1 cellular context compared by ENCODE assay signal in the genomic region with DNA sequence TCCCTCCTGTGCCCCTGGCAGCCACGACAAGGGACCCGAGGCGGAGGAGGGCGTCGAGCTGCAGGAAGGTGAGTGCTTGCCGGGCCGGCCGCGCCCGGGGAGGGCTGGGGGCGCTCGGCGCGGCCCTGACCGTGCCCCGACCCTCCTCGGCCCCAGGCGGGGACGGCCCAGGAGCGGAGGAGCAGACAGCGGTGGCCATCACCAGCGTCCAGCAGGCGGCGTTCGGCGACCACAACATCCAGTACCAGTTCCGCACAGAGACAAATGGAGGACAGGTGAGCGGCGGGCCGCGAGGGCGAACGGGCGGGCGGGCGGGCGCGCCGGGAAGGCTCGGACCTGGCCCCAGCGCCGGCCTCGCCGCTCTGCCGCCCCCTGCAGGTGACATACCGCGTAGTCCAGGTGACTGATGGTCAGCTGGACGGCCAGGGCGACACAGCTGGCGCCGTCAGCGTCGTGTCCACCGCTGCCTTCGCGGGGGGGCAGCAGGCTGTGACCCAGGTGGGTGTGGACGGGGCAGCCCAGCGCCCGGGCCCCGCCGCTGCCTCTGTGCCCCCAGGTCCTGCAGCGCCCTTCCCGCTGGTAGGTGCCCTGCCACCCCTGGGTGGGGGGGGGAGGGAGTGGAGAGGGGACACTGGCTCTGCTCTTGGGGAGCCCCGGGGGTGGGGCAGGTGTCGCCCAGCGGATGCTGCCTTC.
TF ChIP-seq lines count a peak whose summit lies in the region.

No MANE protein-coding gene starts in this region.

TF ChIP-seq in HEK293, 187 proteins besides CTCF, POLR2A, EP300 and RAD21 (continued from another document and continues in another):
- TF ChIP-seq, protein P1, sequence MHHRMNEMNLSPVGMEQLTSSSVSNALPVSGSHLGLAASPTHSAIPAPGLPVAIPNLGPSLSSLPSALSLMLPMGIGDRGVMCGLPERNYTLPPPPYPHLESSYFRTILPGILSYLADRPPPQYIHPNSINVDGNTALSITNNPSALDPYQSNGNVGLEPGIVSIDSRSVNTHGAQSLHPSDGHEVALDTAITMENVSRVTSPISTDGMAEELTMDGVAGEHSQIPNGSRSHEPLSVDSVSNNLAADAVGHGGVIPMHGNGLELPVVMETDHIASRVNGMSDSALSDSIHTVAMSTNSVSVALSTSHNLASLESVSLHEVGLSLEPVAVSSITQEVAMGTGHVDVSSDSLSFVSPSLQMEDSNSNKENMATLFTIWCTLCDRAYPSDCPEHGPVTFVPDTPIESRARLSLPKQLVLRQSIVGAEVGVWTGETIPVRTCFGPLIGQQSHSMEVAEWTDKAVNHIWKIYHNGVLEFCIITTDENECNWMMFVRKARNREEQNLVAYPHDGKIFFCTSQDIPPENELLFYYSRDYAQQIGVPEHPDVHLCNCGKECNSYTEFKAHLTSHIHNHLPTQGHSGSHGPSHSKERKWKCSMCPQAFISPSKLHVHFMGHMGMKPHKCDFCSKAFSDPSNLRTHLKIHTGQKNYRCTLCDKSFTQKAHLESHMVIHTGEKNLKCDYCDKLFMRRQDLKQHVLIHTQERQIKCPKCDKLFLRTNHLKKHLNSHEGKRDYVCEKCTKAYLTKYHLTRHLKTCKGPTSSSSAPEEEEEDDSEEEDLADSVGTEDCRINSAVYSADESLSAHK (tag by site-specific recombination; IDR thresholded peaks at IDR 0.05), result no peak
- no peak for TF ChIP-seq ZNF747 (tag by site-specific recombination; IDR thresholded peaks at IDR 0.05)
- TF ChIP-seq, protein P2, sequence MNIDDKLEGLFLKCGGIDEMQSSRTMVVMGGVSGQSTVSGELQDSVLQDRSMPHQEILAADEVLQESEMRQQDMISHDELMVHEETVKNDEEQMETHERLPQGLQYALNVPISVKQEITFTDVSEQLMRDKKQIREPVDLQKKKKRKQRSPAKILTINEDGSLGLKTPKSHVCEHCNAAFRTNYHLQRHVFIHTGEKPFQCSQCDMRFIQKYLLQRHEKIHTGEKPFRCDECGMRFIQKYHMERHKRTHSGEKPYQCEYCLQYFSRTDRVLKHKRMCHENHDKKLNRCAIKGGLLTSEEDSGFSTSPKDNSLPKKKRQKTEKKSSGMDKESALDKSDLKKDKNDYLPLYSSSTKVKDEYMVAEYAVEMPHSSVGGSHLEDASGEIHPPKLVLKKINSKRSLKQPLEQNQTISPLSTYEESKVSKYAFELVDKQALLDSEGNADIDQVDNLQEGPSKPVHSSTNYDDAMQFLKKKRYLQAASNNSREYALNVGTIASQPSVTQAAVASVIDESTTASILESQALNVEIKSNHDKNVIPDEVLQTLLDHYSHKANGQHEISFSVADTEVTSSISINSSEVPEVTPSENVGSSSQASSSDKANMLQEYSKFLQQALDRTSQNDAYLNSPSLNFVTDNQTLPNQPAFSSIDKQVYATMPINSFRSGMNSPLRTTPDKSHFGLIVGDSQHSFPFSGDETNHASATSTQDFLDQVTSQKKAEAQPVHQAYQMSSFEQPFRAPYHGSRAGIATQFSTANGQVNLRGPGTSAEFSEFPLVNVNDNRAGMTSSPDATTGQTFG (tag by site-specific recombination; IDR thresholded peaks at IDR 0.05; ENCODE audit: borderline replicate concordance), result no peak; the same call in 1 of the 2 replicates
- TF ChIP-seq ZNF677 (tag by site-specific recombination; IDR thresholded peaks at IDR 0.05), result no peak; the same call in 1 of the 2 replicates
- no peak for TF ChIP-seq SCRT2 (tag by site-specific recombination; IDR thresholded peaks at IDR 0.05)
- TF ChIP-seq SALL2 (tag by site-specific recombination; IDR thresholded peaks at IDR 0.05; ENCODE audit: borderline replicate concordance), result no peak
- no peak for TF ChIP-seq ZNF664 (tag by site-specific recombination; IDR thresholded peaks at IDR 0.05)
- TF ChIP-seq ZBTB10 (tag by site-specific recombination; IDR thresholded peaks at IDR 0.05), result peak; percentile 75
- TF ChIP-seq ZNF555 (tag by site-specific recombination; conservative IDR thresholded peaks at IDR 0.05), result no peak
- TF ChIP-seq, protein P3, sequence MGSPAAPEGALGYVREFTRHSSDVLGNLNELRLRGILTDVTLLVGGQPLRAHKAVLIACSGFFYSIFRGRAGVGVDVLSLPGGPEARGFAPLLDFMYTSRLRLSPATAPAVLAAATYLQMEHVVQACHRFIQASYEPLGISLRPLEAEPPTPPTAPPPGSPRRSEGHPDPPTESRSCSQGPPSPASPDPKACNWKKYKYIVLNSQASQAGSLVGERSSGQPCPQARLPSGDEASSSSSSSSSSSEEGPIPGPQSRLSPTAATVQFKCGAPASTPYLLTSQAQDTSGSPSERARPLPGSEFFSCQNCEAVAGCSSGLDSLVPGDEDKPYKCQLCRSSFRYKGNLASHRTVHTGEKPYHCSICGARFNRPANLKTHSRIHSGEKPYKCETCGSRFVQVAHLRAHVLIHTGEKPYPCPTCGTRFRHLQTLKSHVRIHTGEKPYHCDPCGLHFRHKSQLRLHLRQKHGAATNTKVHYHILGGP (tag by site-specific recombination; IDR thresholded peaks at IDR 0.05), result no peak
- no peak for TF ChIP-seq ZNF133 (tag by site-specific recombination; IDR thresholded peaks at IDR 0.05)
- TF ChIP-seq, protein P4, sequence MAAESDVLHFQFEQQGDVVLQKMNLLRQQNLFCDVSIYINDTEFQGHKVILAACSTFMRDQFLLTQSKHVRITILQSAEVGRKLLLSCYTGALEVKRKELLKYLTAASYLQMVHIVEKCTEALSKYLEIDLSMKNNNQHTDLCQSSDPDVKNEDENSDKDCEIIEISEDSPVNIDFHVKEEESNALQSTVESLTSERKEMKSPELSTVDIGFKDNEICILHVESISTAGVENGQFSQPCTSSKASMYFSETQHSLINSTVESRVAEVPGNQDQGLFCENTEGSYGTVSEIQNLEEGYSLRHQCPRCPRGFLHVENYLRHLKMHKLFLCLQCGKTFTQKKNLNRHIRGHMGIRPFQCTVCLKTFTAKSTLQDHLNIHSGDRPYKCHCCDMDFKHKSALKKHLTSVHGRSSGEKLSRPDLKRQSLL (tag by site-specific recombination; IDR thresholded peaks at IDR 0.05), result no peak
- TF ChIP-seq ZNF626 (tag by site-specific recombination; IDR thresholded peaks at IDR 0.05), result no peak
- TF ChIP-seq ZNF701 (tag by site-specific recombination; IDR thresholded peaks at IDR 0.05), result no peak
- TF ChIP-seq, protein P5, sequence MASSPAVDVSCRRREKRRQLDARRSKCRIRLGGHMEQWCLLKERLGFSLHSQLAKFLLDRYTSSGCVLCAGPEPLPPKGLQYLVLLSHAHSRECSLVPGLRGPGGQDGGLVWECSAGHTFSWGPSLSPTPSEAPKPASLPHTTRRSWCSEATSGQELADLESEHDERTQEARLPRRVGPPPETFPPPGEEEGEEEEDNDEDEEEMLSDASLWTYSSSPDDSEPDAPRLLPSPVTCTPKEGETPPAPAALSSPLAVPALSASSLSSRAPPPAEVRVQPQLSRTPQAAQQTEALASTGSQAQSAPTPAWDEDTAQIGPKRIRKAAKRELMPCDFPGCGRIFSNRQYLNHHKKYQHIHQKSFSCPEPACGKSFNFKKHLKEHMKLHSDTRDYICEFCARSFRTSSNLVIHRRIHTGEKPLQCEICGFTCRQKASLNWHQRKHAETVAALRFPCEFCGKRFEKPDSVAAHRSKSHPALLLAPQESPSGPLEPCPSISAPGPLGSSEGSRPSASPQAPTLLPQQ (tag by site-specific recombination; IDR thresholded peaks at IDR 0.05), result peak; percentile 63; the same call in 1 of the 2 replicates
- TF ChIP-seq ZNF394 (tag by site-specific recombination; IDR thresholded peaks at IDR 0.05; ENCODE audit: borderline replicate concordance), result no peak
- no peak for TF ChIP-seq ZNF670 (tag by site-specific recombination; IDR thresholded peaks at IDR 0.05; ENCODE audit: low read depth)
- no peak for TF ChIP-seq ZNF16 (tag by site-specific recombination; IDR thresholded peaks at IDR 0.05; ENCODE audit: low read depth)
- no peak for TF ChIP-seq ZNF26 (tag by site-specific recombination; IDR thresholded peaks at IDR 0.05)
- no peak for TF ChIP-seq ZNF843 (tag by site-specific recombination; IDR thresholded peaks at IDR 0.05)
- no peak for TF ChIP-seq MZF1 (tag by site-specific recombination; IDR thresholded peaks at IDR 0.05; ENCODE audit: borderline replicate concordance)
- no peak for TF ChIP-seq ZNF121 (tag by site-specific recombination; IDR thresholded peaks at IDR 0.05)
- TF ChIP-seq ZNF561 (tag by site-specific recombination; IDR thresholded peaks at IDR 0.05; ENCODE audit: borderline replicate concordance), result no peak; the same call in 1 of the 2 replicates
- 0 out of 2 replicates have a peak, but pooled peaks have one; percentile 29 for TF ChIP-seq ZNF24 (tag by site-specific recombination; IDR thresholded peaks at IDR 0.05)
- TF ChIP-seq ZNF140 (tag by site-specific recombination; IDR thresholded peaks at IDR 0.05), result no peak
- TF ChIP-seq ZNF623 (tag by site-specific recombination; IDR thresholded peaks at IDR 0.05), result no peak
- no peak for TF ChIP-seq ZNF558 (tag by site-specific recombination; IDR thresholded peaks at IDR 0.05)
- TF ChIP-seq, protein P6, sequence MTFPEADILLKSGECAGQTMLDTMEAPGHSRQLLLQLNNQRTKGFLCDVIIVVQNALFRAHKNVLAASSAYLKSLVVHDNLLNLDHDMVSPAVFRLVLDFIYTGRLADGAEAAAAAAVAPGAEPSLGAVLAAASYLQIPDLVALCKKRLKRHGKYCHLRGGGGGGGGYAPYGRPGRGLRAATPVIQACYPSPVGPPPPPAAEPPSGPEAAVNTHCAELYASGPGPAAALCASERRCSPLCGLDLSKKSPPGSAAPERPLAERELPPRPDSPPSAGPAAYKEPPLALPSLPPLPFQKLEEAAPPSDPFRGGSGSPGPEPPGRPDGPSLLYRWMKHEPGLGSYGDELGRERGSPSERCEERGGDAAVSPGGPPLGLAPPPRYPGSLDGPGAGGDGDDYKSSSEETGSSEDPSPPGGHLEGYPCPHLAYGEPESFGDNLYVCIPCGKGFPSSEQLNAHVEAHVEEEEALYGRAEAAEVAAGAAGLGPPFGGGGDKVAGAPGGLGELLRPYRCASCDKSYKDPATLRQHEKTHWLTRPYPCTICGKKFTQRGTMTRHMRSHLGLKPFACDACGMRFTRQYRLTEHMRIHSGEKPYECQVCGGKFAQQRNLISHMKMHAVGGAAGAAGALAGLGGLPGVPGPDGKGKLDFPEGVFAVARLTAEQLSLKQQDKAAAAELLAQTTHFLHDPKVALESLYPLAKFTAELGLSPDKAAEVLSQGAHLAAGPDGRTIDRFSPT (tag by site-specific recombination; IDR thresholded peaks at IDR 0.05), result peak; percentile 98
- no peak for TF ChIP-seq OVOL3 (tag by site-specific recombination; IDR thresholded peaks at IDR 0.05)
- peak; percentile 32; the same call in 1 of the 2 replicates for TF ChIP-seq ZBTB44 (tag by site-specific recombination; IDR thresholded peaks at IDR 0.05)
- TF ChIP-seq, protein P7, sequence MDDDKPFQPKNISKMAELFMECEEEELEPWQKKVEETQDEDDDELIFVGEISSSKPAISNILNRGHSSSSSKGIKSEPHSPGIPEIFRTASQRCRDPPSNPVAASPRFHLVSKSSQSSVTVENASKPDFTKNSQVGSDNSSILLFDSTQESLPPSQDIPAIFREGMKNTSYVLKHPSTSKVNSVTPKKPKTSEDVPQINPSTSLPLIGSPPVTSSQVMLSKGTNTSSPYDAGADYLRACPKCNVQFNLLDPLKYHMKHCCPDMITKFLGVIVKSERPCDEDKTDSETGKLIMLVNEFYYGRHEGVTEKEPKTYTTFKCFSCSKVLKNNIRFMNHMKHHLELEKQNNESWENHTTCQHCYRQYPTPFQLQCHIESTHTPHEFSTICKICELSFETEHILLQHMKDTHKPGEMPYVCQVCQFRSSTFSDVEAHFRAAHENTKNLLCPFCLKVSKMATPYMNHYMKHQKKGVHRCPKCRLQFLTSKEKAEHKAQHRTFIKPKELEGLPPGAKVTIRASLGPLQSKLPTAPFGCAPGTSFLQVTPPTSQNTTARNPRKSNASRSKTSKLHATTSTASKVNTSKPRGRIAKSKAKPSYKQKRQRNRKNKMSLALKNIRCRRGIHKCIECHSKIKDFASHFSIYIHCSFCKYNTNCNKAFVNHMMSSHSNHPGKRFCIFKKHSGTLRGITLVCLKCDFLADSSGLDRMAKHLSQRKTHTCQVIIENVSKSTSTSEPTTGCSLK (tag by site-specific recombination; IDR thresholded peaks at IDR 0.05), result no peak
- TF ChIP-seq ZEB2 (tag by site-specific recombination; IDR thresholded peaks at IDR 0.05), result peak; percentile 93
- TF ChIP-seq ZBTB7A (tag by site-specific recombination; IDR thresholded peaks at IDR 0.05; ENCODE audit: low read depth), result peak; percentile 59; the same call in 1 of the 2 replicates
- no peak for TF ChIP-seq ZNF239 (tag by site-specific recombination; IDR thresholded peaks at IDR 0.05)
